1 cellular context compared by ENCODE assay signal in genomic region chr1:63466759-63467158, GRCh38.
TF ChIP-seq lines count a peak whose summit lies in the region.

No MANE protein-coding gene starts in this region.

TF ChIP-seq in SK-N-SH treated with all-trans-retinoic acid at 6 μM for 48 hours, 23 proteins besides CTCF, POLR2A, EP300 and RAD21 (continued from another document):
- TF ChIP-seq, protein P1, sequence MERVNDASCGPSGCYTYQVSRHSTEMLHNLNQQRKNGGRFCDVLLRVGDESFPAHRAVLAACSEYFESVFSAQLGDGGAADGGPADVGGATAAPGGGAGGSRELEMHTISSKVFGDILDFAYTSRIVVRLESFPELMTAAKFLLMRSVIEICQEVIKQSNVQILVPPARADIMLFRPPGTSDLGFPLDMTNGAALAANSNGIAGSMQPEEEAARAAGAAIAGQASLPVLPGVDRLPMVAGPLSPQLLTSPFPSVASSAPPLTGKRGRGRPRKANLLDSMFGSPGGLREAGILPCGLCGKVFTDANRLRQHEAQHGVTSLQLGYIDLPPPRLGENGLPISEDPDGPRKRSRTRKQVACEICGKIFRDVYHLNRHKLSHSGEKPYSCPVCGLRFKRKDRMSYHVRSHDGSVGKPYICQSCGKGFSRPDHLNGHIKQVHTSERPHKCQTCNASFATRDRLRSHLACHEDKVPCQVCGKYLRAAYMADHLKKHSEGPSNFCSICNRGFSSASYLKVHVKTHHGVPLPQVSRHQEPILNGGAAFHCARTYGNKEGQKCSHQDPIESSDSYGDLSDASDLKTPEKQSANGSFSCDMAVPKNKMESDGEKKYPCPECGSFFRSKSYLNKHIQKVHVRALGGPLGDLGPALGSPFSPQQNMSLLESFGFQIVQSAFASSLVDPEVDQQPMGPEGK (CRISPR knock-in tag; IDR thresholded peaks at IDR 0.05; ENCODE audit: borderline replicate concordance): no peak
- TF ChIP-seq ZNF8 (CRISPR knock-in tag; IDR thresholded peaks at IDR 0.05): no peak
- TF ChIP-seq ZFP3 (CRISPR knock-in tag; IDR thresholded peaks at IDR 0.05): no peak
- TF ChIP-seq, protein P2, sequence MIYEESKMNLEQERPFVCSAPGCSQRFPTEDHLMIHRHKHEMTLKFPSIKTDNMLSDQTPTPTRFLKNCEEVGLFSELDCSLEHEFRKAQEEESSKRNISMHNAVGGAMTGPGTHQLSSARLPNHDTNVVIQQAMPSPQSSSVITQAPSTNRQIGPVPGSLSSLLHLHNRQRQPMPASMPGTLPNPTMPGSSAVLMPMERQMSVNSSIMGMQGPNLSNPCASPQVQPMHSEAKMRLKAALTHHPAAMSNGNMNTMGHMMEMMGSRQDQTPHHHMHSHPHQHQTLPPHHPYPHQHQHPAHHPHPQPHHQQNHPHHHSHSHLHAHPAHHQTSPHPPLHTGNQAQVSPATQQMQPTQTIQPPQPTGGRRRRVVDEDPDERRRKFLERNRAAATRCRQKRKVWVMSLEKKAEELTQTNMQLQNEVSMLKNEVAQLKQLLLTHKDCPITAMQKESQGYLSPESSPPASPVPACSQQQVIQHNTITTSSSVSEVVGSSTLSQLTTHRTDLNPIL (CRISPR knock-in tag; IDR thresholded peaks at IDR 0.05; ENCODE audit: low read depth): no peak
- TF ChIP-seq CSDC2 (CRISPR knock-in tag; IDR thresholded peaks at IDR 0.05): no peak
- no peak for TF ChIP-seq OSR1 (CRISPR knock-in tag; IDR thresholded peaks at IDR 0.05)
- TF ChIP-seq GLIS3 (CRISPR knock-in tag; IDR thresholded peaks at IDR 0.05): no peak
- TF ChIP-seq ZFP30 (CRISPR knock-in tag; IDR thresholded peaks at IDR 0.05): no peak
- no peak for TF ChIP-seq TOX (CRISPR knock-in tag; IDR thresholded peaks at IDR 0.05; ENCODE audit: borderline replicate concordance)
- TF ChIP-seq RARB (CRISPR knock-in tag; IDR thresholded peaks at IDR 0.05): no peak
- no peak for TF ChIP-seq ZNF70 (CRISPR knock-in tag; IDR thresholded peaks at IDR 0.05)
- no peak for TF ChIP-seq TCF4 (CRISPR knock-in tag; IDR thresholded peaks at IDR 0.05; ENCODE audit: borderline replicate concordance)
- TF ChIP-seq, protein P3, sequence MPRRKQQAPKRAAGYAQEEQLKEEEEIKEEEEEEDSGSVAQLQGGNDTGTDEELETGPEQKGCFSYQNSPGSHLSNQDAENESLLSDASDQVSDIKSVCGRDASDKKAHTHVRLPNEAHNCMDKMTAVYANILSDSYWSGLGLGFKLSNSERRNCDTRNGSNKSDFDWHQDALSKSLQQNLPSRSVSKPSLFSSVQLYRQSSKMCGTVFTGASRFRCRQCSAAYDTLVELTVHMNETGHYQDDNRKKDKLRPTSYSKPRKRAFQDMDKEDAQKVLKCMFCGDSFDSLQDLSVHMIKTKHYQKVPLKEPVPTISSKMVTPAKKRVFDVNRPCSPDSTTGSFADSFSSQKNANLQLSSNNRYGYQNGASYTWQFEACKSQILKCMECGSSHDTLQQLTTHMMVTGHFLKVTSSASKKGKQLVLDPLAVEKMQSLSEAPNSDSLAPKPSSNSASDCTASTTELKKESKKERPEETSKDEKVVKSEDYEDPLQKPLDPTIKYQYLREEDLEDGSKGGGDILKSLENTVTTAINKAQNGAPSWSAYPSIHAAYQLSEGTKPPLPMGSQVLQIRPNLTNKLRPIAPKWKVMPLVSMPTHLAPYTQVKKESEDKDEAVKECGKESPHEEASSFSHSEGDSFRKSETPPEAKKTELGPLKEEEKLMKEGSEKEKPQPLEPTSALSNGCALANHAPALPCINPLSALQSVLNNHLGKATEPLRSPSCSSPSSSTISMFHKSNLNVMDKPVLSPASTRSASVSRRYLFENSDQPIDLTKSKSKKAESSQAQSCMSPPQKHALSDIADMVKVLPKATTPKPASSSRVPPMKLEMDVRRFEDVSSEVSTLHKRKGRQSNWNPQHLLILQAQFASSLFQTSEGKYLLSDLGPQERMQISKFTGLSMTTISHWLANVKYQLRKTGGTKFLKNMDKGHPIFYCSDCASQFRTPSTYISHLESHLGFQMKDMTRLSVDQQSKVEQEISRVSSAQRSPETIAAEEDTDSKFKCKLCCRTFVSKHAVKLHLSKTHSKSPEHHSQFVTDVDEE (CRISPR knock-in tag; IDR thresholded peaks at IDR 0.05): no peak
- no peak for TF ChIP-seq BACH2 (CRISPR knock-in tag; IDR thresholded peaks at IDR 0.05; ENCODE audit: borderline replicate concordance)
- no peak for TF ChIP-seq PPARA (CRISPR knock-in tag; IDR thresholded peaks at IDR 0.05; ENCODE audit: borderline replicate concordance)
